ENCODE assay signal across 8 cellular contexts in genomic region chr19:7928741-7929701, GRCh38. TPM values are rescaled to one million over a fixed set of nuclear protein-coding genes. Genes with fewer than 3 reads are reported as not detected.
DNase-seq lines count a peak whose midpoint lies in the region; ATAC-seq and TF ChIP-seq lines count a peak whose summit lies in the region.

No MANE protein-coding gene starts in this region.

- TF ChIP-seq CTCF in BJ (IDR thresholded peaks at IDR 0.05; ENCODE audit: insufficient read depth, low read depth, low read length) (peak; percentile 73), HEK293 (tag by site-specific recombination; IDR thresholded peaks at IDR 0.05) (peak; percentile 65), adrenal gland (IDR thresholded peaks at IDR 0.05) (peak in 4 of 6 experiments; percentile 16 to 34 (median 20))

- WGBS in adrenal gland, 4 donors = 34 to 43% (median 40%) methylated on average over 13 to 24 of the region's 24 CpGs

- peak overlapping the region; percentile 7; the same call in 1 of the 2 replicates for H3K4me3 ChIP-seq in BJ (ENCODE audit: low read depth, low read length)
- no peak overlapping the region for H3K4me3 ChIP-seq in HEK293 (ENCODE audit: low read depth, low read length)
- H3K4me3 ChIP-seq in adrenal gland = peak overlapping the region in 1 of 4 donors; percentile 0

- CTCF ChIA-PET in BJ (lab: Yijun Ruan, JAX) = interaction anchor here (0.6 to 4.5 kb wide), 13 partner anchors 9 to 285 kb away, joined by 3 to 34 read pairs (median 5); partner anchors contain the start of genes MAP2K7, SNAPC2 and TIMM44
- CTCF ChIA-PET in HEK293 (lab: Yijun Ruan, JAX) = interaction anchor here (0.6 to 3.5 kb wide), 14 partner anchors 9 to 331 kb away, joined by 3 to 25 read pairs (median 4); partner anchors contain the start of genes SNAPC2 and TIMM44

- peaks cover 32% of the 10 kb centered on the region for H3K36me3 ChIP-seq in BJ (ENCODE audit: control insufficient read depth, insufficient read depth, low read length)
- peaks cover 6 to 49% of the 10 kb centered on the region in 2 experiments; a peak in 2 of 3 replicates for H3K36me3 ChIP-seq in HEK293 (ENCODE audit: control insufficient read depth in 2 of 2, insufficient read depth in 1 of 2, low read length in 2 of 2)
- peaks cover 0 to 37% of the 10 kb centered on the region in 2 donors for H3K36me3 ChIP-seq in adrenal gland (replicated peaks in 1 of 2)

- H3K4me1 ChIP-seq in HEK293 (ENCODE audit: control insufficient read depth, insufficient read depth, low read length) = peaks cover 17% of the 10 kb centered on the region
- peaks cover 47 to 54% of the 10 kb centered on the region in 2 donors for H3K4me1 ChIP-seq in adrenal gland (replicated peaks in 1 of 2)

- intact Hi-C loops in adrenal gland (cut with DNase I) = no loop called here

- no peak for ATAC-seq in GM21723 (IDR thresholded peaks at IDR 0.05; ENCODE audit: unreplicated experiment)
- no peak for ATAC-seq in HG02870 (IDR thresholded peaks at IDR 0.05; ENCODE audit: unreplicated experiment)

- POLR2A ChIA-PET in BJ (lab: Charles Lee) (interaction anchor here (0.5 to 1.4 kb wide), 5 partner anchors 9 to 310 kb away, joined by 4 to 14 read pairs (median 5); partner anchors contain the start of gene SNAPC2), HEK293 (lab: Yijun Ruan, JAX) (interaction anchor here (0.6 to 5.8 kb wide), 14 partner anchors 9 to 898 kb away, joined by 3 to 60 read pairs (median 5); partner anchors contain the start of genes MAP2K7, NDUFA7, RPS28 and SNAPC2)

- peak; percentile 80 for DNase-seq in BJ (ENCODE audit: low read depth)
- peak; percentile 74 for DNase-seq in SW480 (ENCODE audit: low spot score)
- peak; percentile 70 to 87 (median 82) for DNase-seq in adrenal gland
- peak; percentile 78 for DNase-seq in iPS-NIHi11 (ENCODE audit: low spot score)
- DNase-seq in stimulated activated CD4-positive, alpha-beta T cell treated with anti-CD3 and anti-CD28 coated beads, Interleukin-2, amount 100 ng/mL, for 48 hours = peak; percentile 44 to 51

- TF ChIP-seq POLR2A in adrenal gland (IDR thresholded peaks at IDR 0.05) = peak in 1 of 2 donors; percentile 72

- H3K9me3 ChIP-seq in HEK293 (ENCODE audit: control insufficient read depth, insufficient read depth, low read depth, low read length) = no peaks in the 10 kb centered on the region
- H3K9me3 ChIP-seq in adrenal gland (replicated peaks in 1 of 3) = no peaks in the 10 kb centered on the region

- H3K27ac ChIP-seq in HEK293 (ENCODE audit: extremely low read depth, low read depth, low read length) = peak overlapping the region; percentile 36; the same call in 1 of the 2 replicates
- H3K27ac ChIP-seq in adrenal gland = peak overlapping the region; percentile 80 to 94 (median 87)

- H3K27me3 ChIP-seq in BJ (ENCODE audit: control insufficient read depth, insufficient read depth, low read length) (no peaks in the 10 kb centered on the region), adrenal gland (no peaks in the 10 kb centered on the region)

TF ChIP-seq in HEK293, 187 proteins besides CTCF, POLR2A, EP300 and RAD21 (continues in another document):
- TF ChIP-seq ZNF112 (tag by site-specific recombination; IDR thresholded peaks at IDR 0.05) (no peak), ZBTB17 (tag by site-specific recombination; IDR thresholded peaks at IDR 0.05) (peak; percentile 95), ZNF701 (tag by site-specific recombination; IDR thresholded peaks at IDR 0.05) (no peak), ZNF394 (tag by site-specific recombination; IDR thresholded peaks at IDR 0.05; ENCODE audit: borderline replicate concordance) (peak; percentile 24; the same call in 1 of the 2 replicates), ZNF292 (tag by site-specific recombination; IDR thresholded peaks at IDR 0.05; ENCODE audit: borderline replicate concordance, low read depth) (no peak), ZIC2 (tag by site-specific recombination; IDR thresholded peaks at IDR 0.05) (peak; percentile 62), ZBTB48 (tag by site-specific recombination; IDR thresholded peaks at IDR 0.05) (0 out of 2 replicates have a peak, but pooled peaks have one; percentile 47), PRDM1 (tag by site-specific recombination; IDR thresholded peaks at IDR 0.05) (peak; percentile 84), BCL11B (tag by site-specific recombination; IDR thresholded peaks at IDR 0.05; ENCODE audit: low read depth) (peak; percentile 64), KLF8 (tag by site-specific recombination; IDR thresholded peaks at IDR 0.05) (peak; percentile 58), PATZ1 (tag by site-specific recombination; IDR thresholded peaks at IDR 0.05) (peak; percentile 34), EGR2 (tag by site-specific recombination; IDR thresholded peaks at IDR 0.05; ENCODE audit: low read depth) (peak; percentile 62; the same call in 1 of the 2 replicates), ZNF777 (tag by site-specific recombination; IDR thresholded peaks at IDR 0.05; ENCODE audit: borderline replicate concordance) (no peak), ZNF521 (tag by site-specific recombination; IDR thresholded peaks at IDR 0.05) (no peak), ZNF600 (tag by site-specific recombination; IDR thresholded peaks at IDR 0.05) (peak; percentile 90), KLF10 (tag by site-specific recombination; IDR thresholded peaks at IDR 0.05) (peak; percentile 56), ZNF670 (tag by site-specific recombination; IDR thresholded peaks at IDR 0.05; ENCODE audit: low read depth) (no peak), KLF1 (tag by site-specific recombination; IDR thresholded peaks at IDR 0.05) (no peak), ZNF335 (tag by site-specific recombination; conservative IDR thresholded peaks at IDR 0.05) (peak; percentile 38), ZNF133 (tag by site-specific recombination; IDR thresholded peaks at IDR 0.05) (no peak), ZNF548 (tag by site-specific recombination; IDR thresholded peaks at IDR 0.05) (0 out of 2 replicates have a peak, but pooled peaks have one; percentile 8), PRDM6 (tag by site-specific recombination; IDR thresholded peaks at IDR 0.05) (peak; percentile 89; the same call in 1 of the 2 replicates), ZNF24 (tag by site-specific recombination; IDR thresholded peaks at IDR 0.05) (peak; percentile 60; the same call in 1 of the 2 replicates)

RNA-seq across cellular contexts. Expression of gene CTXN1, which starts 3.1 kb away (rescaled TPM):
- polyA plus RNA-seq in BJ (2011; rRNA removed) (1.3 and 2.0 TPM in 2 replicates), adrenal gland (10 to 100 TPM in 2 of 3 donors, not detected in 1; 10.4 to 12.2 TPM)
- polyA minus RNA-seq in BJ (2011; rRNA and poly(A)+ RNA removed) = 0.57 and 1.2 TPM in 2 replicates
- 10 to 100 TPM in 5 of 8 donors, 1 to 10 TPM in 3; 2.4 to 17.9 (median 10.7) TPM for total RNA-seq in adrenal gland

RNA-seq across cellular contexts. Expression of gene SNAPC2, which starts 8.9 kb away (rescaled TPM):
- polyA plus RNA-seq in BJ (2011; rRNA removed) (16.6 and 28.2 TPM in 2 replicates), adrenal gland (10 to 100 TPM in 2 of 3 donors, 1 to 10 TPM in 1; 8.2 to 20.7 (median 16.0) TPM)
- polyA minus RNA-seq in BJ (2011; rRNA and poly(A)+ RNA removed) = 10.1 and 15.6 TPM in 2 replicates
- total RNA-seq in adrenal gland = 10 to 100 TPM; 12.7 to 38.2 (median 23.7) TPM

RNA-seq across cellular contexts. Expression of gene TGFBR3L, which starts 14.4 kb away (rescaled TPM):
- polyA plus RNA-seq in BJ (2011; rRNA removed) (0.50 and 0.61 TPM in 2 replicates), adrenal gland (1 to 10 TPM in 2 of 3 donors, under 1 TPM in 1; 0.62 to 3.3 (median 1.2) TPM)
- 0.57 and 1.2 TPM in 2 replicates for polyA minus RNA-seq in BJ (2011; rRNA and poly(A)+ RNA removed)
- 1 to 10 TPM in 3 of 8 donors, under 1 TPM in 2, not detected in 3; 0.23 to 7.0 (median 2.1) TPM for total RNA-seq in adrenal gland

RNA-seq across cellular contexts. Expression of gene TIMM44, which starts 14.4 kb away (rescaled TPM):
- polyA plus RNA-seq in BJ (2011; rRNA removed) = 51.1 and 56.6 TPM in 2 replicates
- polyA minus RNA-seq in BJ (2011; rRNA and poly(A)+ RNA removed) = 20.1 and 37.0 TPM in 2 replicates
- total RNA-seq in adrenal gland = 10 to 100 TPM; 50.6 to 88.2 (median 60.8) TPM
- 100 to 1,000 TPM in 2 of 3 donors, 10 to 100 TPM in 1; 58.3 to 218 (median 183) TPM for polyA plus RNA-seq in adrenal gland

RNA-seq across cellular contexts. Expression of gene MAP2K7, which starts 25.3 kb away (rescaled TPM):
- polyA plus RNA-seq in BJ (2011; rRNA removed) (6.2 and 8.0 TPM in 2 replicates), adrenal gland (100 to 1,000 TPM in 1 of 3 donors, 10 to 100 TPM in 1, 1 to 10 TPM in 1; 7.5 to 110 (median 21.7) TPM)
- 10.1 and 10.3 TPM in 2 replicates for polyA minus RNA-seq in BJ (2011; rRNA and poly(A)+ RNA removed)
- 10 to 100 TPM in 6 of 8 donors, 1 to 10 TPM in 2; 9.2 to 41.2 (median 23.2) TPM for total RNA-seq in adrenal gland

Comparison
In these comparisons a context has a peak if more than half of its experiments do, and no peak if none do; other contexts are left out.
1. CTCF ChIP-seq: peak in every context shown above with its lines; median percentile 73 in BJ; 65 in HEK293; 20 in adrenal gland.